1 cellular context compared by ENCODE assay signal in the genomic region with DNA sequence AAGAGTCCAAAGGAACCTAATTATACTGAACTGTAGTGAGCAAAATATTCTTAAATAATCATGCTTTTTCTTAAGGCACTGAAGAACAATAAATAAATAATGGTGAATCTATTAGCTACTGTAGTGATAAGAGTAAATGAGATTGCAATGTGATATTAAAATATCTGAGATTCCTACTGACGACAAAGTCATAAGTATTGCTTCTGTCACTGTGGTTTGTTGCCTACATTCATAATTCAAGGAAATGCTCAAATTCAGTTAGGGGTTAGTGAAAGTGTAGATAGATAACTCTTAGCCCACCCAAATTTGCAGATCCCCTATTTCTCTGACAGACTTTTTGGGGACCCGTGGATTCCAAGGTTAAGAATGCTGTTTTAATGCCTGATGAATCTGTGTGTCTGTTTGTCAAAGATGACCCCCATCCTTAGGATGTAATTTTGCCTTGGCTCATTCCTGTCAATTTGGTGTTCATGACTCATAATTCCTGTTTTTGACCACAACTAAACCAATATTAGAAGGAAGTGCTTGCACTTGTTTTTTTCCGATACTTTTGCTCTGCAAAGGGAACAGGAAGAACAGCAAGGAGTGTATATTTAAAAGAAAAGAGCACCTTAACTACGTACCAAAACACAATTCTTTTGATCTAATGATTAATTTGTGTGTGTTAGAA.
TF ChIP-seq lines count a peak whose summit lies in the region.

No MANE protein-coding gene starts in this region.

TF ChIP-seq in GM23338, 12 proteins besides CTCF, POLR2A, EP300 and RAD21 (continued from another document):
- TF ChIP-seq, protein P1, sequence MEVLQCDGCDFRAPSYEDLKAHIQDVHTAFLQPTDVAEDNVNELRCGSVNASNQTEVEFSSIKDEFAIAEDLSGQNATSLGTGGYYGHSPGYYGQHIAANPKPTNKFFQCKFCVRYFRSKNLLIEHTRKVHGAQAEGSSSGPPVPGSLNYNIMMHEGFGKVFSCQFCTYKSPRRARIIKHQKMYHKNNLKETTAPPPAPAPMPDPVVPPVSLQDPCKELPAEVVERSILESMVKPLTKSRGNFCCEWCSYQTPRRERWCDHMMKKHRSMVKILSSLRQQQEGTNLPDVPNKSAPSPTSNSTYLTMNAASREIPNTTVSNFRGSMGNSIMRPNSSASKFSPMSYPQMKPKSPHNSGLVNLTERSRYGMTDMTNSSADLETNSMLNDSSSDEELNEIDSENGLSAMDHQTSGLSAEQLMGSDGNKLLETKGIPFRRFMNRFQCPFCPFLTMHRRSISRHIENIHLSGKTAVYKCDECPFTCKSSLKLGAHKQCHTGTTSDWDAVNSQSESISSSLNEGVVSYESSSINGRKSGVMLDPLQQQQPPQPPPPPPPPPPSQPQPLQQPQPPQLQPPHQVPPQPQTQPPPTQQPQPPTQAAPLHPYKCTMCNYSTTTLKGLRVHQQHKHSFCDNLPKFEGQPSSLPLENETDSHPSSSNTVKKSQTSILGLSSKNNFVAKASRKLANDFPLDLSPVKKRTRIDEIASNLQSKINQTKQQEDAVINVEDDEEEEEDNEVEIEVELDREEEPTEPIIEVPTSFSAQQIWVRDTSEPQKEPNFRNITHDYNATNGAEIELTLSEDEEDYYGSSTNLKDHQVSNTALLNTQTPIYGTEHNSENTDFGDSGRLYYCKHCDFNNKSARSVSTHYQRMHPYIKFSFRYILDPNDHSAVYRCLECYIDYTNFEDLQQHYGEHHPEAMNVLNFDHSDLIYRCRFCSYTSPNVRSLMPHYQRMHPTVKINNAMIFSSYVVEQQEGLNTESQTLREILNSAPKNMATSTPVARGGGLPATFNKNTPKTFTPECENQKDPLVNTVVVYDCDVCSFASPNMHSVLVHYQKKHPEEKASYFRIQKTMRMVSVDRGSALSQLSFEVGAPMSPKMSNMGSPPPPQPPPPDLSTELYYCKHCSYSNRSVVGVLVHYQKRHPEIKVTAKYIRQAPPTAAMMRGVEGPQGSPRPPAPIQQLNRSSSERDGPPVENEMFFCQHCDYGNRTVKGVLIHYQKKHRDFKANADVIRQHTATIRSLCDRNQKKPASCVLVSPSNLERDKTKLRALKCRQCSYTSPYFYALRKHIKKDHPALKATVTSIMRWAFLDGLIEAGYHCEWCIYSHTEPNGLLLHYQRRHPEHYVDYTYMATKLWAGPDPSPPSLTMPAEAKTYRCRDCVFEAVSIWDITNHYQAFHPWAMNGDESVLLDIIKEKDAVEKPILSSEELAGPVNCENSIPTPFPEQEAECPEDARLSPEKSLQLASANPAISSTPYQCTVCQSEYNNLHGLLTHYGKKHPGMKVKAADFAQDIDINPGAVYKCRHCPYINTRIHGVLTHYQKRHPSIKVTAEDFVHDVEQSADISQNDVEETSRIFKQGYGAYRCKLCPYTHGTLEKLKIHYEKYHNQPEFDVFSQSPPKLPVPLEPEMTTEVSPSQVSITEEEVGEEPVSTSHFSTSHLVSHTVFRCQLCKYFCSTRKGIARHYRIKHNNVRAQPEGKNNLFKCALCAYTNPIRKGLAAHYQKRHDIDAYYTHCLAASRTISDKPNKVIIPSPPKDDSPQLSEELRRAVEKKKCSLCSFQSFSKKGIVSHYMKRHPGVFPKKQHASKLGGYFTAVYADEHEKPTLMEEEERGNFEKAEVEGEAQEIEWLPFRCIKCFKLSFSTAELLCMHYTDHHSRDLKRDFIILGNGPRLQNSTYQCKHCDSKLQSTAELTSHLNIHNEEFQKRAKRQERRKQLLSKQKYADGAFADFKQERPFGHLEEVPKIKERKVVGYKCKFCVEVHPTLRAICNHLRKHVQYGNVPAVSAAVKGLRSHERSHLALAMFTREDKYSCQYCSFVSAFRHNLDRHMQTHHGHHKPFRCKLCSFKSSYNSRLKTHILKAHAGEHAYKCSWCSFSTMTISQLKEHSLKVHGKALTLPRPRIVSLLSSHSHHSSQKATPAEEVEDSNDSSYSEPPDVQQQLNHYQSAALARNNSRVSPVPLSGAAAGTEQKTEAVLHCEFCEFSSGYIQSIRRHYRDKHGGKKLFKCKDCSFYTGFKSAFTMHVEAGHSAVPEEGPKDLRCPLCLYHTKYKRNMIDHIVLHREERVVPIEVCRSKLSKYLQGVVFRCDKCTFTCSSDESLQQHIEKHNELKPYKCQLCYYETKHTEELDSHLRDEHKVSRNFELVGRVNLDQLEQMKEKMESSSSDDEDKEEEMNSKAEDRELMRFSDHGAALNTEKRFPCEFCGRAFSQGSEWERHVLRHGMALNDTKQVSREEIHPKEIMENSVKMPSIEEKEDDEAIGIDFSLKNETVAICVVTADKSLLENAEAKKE (CRISPR knock-in tag; IDR thresholded peaks at IDR 0.05): no peak
- TF ChIP-seq, protein P2, sequence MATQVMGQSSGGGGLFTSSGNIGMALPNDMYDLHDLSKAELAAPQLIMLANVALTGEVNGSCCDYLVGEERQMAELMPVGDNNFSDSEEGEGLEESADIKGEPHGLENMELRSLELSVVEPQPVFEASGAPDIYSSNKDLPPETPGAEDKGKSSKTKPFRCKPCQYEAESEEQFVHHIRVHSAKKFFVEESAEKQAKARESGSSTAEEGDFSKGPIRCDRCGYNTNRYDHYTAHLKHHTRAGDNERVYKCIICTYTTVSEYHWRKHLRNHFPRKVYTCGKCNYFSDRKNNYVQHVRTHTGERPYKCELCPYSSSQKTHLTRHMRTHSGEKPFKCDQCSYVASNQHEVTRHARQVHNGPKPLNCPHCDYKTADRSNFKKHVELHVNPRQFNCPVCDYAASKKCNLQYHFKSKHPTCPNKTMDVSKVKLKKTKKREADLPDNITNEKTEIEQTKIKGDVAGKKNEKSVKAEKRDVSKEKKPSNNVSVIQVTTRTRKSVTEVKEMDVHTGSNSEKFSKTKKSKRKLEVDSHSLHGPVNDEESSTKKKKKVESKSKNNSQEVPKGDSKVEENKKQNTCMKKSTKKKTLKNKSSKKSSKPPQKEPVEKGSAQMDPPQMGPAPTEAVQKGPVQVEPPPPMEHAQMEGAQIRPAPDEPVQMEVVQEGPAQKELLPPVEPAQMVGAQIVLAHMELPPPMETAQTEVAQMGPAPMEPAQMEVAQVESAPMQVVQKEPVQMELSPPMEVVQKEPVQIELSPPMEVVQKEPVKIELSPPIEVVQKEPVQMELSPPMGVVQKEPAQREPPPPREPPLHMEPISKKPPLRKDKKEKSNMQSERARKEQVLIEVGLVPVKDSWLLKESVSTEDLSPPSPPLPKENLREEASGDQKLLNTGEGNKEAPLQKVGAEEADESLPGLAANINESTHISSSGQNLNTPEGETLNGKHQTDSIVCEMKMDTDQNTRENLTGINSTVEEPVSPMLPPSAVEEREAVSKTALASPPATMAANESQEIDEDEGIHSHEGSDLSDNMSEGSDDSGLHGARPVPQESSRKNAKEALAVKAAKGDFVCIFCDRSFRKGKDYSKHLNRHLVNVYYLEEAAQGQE (IDR thresholded peaks at IDR 0.05; ENCODE audit: unreplicated experiment): no peak
- TF ChIP-seq EZH2phosphoT487 (IDR thresholded peaks at IDR 0.05; ENCODE audit: unreplicated experiment): no peak
- no peak for TF ChIP-seq JUNB (IDR thresholded peaks at IDR 0.05; ENCODE audit: unreplicated experiment)
- no peak for TF ChIP-seq NANOG (IDR thresholded peaks at IDR 0.05; ENCODE audit: borderline replicate concordance)
- no peak for TF ChIP-seq ZNF331 (CRISPR knock-in tag; IDR thresholded peaks at IDR 0.05; ENCODE audit: low read depth)
- no peak for TF ChIP-seq EZH2 (IDR thresholded peaks at IDR 0.05; ENCODE audit: low read depth, unreplicated experiment)
- TF ChIP-seq STAT1 (IDR thresholded peaks at IDR 0.05; ENCODE audit: unreplicated experiment): no peak
- TF ChIP-seq, protein P3, sequence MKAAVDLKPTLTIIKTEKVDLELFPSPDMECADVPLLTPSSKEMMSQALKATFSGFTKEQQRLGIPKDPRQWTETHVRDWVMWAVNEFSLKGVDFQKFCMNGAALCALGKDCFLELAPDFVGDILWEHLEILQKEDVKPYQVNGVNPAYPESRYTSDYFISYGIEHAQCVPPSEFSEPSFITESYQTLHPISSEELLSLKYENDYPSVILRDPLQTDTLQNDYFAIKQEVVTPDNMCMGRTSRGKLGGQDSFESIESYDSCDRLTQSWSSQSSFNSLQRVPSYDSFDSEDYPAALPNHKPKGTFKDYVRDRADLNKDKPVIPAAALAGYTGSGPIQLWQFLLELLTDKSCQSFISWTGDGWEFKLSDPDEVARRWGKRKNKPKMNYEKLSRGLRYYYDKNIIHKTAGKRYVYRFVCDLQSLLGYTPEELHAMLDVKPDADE (IDR thresholded peaks at IDR 0.05): no peak
TF ChIP-seq in GM23338: peak in this region for 0.
